8 cellular contexts compared by ENCODE assay signal in genomic region chr1:40096646-40096976, GRCh38. TPM values are rescaled to one million over a fixed set of nuclear protein-coding genes. Genes with fewer than 3 reads are reported as not detected.
DNase-seq lines count a peak whose midpoint lies in the region; ATAC-seq lines count a peak whose summit lies in the region.

No MANE protein-coding gene starts in this region.

- WGBS in mesodermal cell (ENCODE audit: insufficient coverage in 2 of 2), 2 experiments: 3 to 7% methylated on average over 5 to 8 of the region's 9 CpGs

- H3K9me3 Mint-ChIP-seq in central memory CD8-positive, alpha-beta T cell: no peaks in the 10 kb centered on the region

- H3K27ac Mint-ChIP-seq in central memory CD8-positive, alpha-beta T cell (ENCODE audit: low read depth): peak overlapping the region; percentile 95

- H3K27me3 Mint-ChIP-seq in central memory CD8-positive, alpha-beta T cell: no peaks in the 10 kb centered on the region

- H3K4me3 Mint-ChIP-seq in central memory CD8-positive, alpha-beta T cell: peak overlapping the region; percentile 89

- peaks cover 10% of the 10 kb centered on the region for H3K36me3 Mint-ChIP-seq in central memory CD8-positive, alpha-beta T cell (ENCODE audit: insufficient read depth)

- H3K4me1 ChIP-seq in HUES6 (ENCODE audit: control insufficient read depth, insufficient read depth, low read length) (peaks cover 9% of the 10 kb centered on the region; the same call in 1 of the 2 replicates), mesodermal cell (ENCODE audit: control insufficient read depth, insufficient read depth, low read length, poor library complexity, severe bottlenecking) (no peaks in the 10 kb centered on the region)

- H3K36me3 ChIP-seq in HUES6 (ENCODE audit: control insufficient read depth, insufficient read depth, low read length): peaks cover 7% of the 10 kb centered on the region
- peaks cover 6% of the 10 kb centered on the region for H3K36me3 ChIP-seq in mesodermal cell (ENCODE audit: control insufficient read depth, insufficient read depth, low read length)

- peak overlapping the region; percentile 88 for H3K9ac ChIP-seq in HUES6 (ENCODE audit: low read length)

- H3K27me3 ChIP-seq in HUES6 (ENCODE audit: control insufficient read depth, insufficient read depth, low read length): no peaks in the 10 kb centered on the region; the same call in none of the 2 replicates

- H3K9me3 ChIP-seq in HUES6 (ENCODE audit: control insufficient read depth, insufficient read depth, low read depth, low read length) (no peaks in the 10 kb centered on the region), mesodermal cell (ENCODE audit: control insufficient read depth, low read length) (no peaks in the 10 kb centered on the region)

- ATAC-seq in GM19455 (IDR thresholded peaks at IDR 0.05; ENCODE audit: unreplicated experiment): peak; percentile 23
- ATAC-seq in central memory CD8-positive, alpha-beta T cell (replicated peaks; ENCODE audit: extremely low read depth, poor library complexity, severe bottlenecking): peak; percentile 62
- no peak for ATAC-seq in GM21367 (IDR thresholded peaks at IDR 0.05; ENCODE audit: unreplicated experiment)
- no peak for ATAC-seq in HG02938 (IDR thresholded peaks at IDR 0.05; ENCODE audit: unreplicated experiment)

- H3K4me3 ChIP-seq in HUES6 (ENCODE audit: low read depth, low read length): peak overlapping the region; percentile 84
- peak overlapping the region; percentile 61 for H3K4me3 ChIP-seq in mesodermal cell (ENCODE audit: extremely low read depth, insufficient read depth, low read length, poor library complexity, severe bottlenecking)

- peaks cover 34% of the 10 kb centered on the region for H3K4me1 Mint-ChIP-seq in central memory CD8-positive, alpha-beta T cell

- no peak for DNase-seq in central memory CD8-positive, alpha-beta T cell (ENCODE audit: low spot score in 2 of 2)
- no peak for DNase-seq in GDM1 (lab: John Stamatoyannopoulos, UW)
- DNase-seq in DMS114 treated with DMSO at 0.1 percent for 48 hours (lab: John Stamatoyannopoulos, UW; ENCODE audit: unreplicated experiment): no peak

- H3K27ac ChIP-seq in HUES6 (ENCODE audit: low read depth, low read length) (no peak overlapping the region), mesodermal cell (ENCODE audit: low read depth, low read length, severe bottlenecking) (no peak overlapping the region)

RNA-seq across cellular contexts. Expression of gene PPT1, which starts 0.4 kb away (rescaled TPM):
- 115 TPM for polyA plus RNA-seq in mesodermal cell (2013, experiment 1 of 2)
- 96.1 TPM for polyA plus RNA-seq in mesodermal cell (2013, experiment 2 of 2)

RNA-seq across cellular contexts. Expression of gene CAP1, which starts 56.1 kb away (rescaled TPM):
- polyA plus RNA-seq in mesodermal cell (2013, experiment 1 of 2): 425 TPM
- 375 TPM for polyA plus RNA-seq in mesodermal cell (2013, experiment 2 of 2)

Comparison
In these comparisons a context has a peak if more than half of its experiments do, and no peak if none do; other contexts are left out.
1. ATAC-seq: peak in GM19455 (single experiment) and central memory CD8-positive, alpha-beta T cell (single experiment); none in GM21367 (single experiment) and HG02938 (single experiment).